In genomic region chr15:78875107-78875914, GRCh38 we compare ENCODE assay signal across 8 cellular contexts. TPM values are rescaled to one million over a fixed set of nuclear protein-coding genes. Genes with fewer than 3 reads are reported as not detected.
A peak's percentile ranks its signal among the peaks of the same experiment; 100 is the strongest.
DNase-seq lines count a peak whose midpoint lies in the region; ATAC-seq and TF ChIP-seq lines count a peak whose summit lies in the region.

No MANE protein-coding gene starts in this region.

- H3K4ac ChIP-seq in H9 (ENCODE audit: low read depth, low read length) = no peak overlapping the region

- WGBS in H9 (ENCODE audit: extremely low coverage, insufficient read length, low lambda C conversion rate) = 100% methylated on average over 2 of the region's 22 CpGs

- no peak overlapping the region for H4K8ac ChIP-seq in H9 (replicated peaks; ENCODE audit: insufficient read length, low read depth, low read length)

- peak overlapping the region; percentile 99 to 100 for H3K4me3 Mint-ChIP-seq in H9

- H2BK15ac ChIP-seq in H9 (ENCODE audit: low read depth, low read length) = no peak overlapping the region

- H2AFZ ChIP-seq in H9 (ENCODE audit: low read length) = no peak overlapping the region
- no peak overlapping the region for H2AFZ ChIP-seq in SU-DHL-6 (ENCODE audit: low read depth, low read length, severe bottlenecking)

- H3K27me3 Mint-ChIP-seq in H9 (ENCODE audit: low read depth) = no peaks in the 10 kb centered on the region; the same call in 1 of the 2 replicates

- H3K4me1 ChIP-seq in H9 (ENCODE audit: insufficient read depth, low read length) (no peaks in the 10 kb centered on the region), skeletal muscle satellite cell (ENCODE audit: control insufficient read depth, insufficient read depth, low read length) (peaks cover 51% of the 10 kb centered on the region)

- no peak overlapping the region for H3K14ac ChIP-seq in H9 (ENCODE audit: insufficient read depth, low read length)

- peaks cover 24% of the 10 kb centered on the region for H3F3A ChIP-seq in SU-DHL-6 (ENCODE audit: insufficient read depth)

- H3K4me2 ChIP-seq in H9 (ENCODE audit: insufficient read depth, insufficient read length, low read length) (peak overlapping the region; percentile 44), SU-DHL-6 (ENCODE audit: low read depth, low read length, poor library complexity, severe bottlenecking) (peak overlapping the region; percentile 81), skeletal muscle satellite cell (ENCODE audit: low read length) (peak overlapping the region; percentile 97)

- no peak overlapping the region for H2AK5ac ChIP-seq in H9 (ENCODE audit: insufficient read length, low read length)

- H3K36me3 Mint-ChIP-seq in H9 (ENCODE audit: insufficient read depth in 1 of 3, low read depth in 3 of 3) = peaks cover 10 to 30% (median 15%) of the 10 kb centered on the region in 3 experiments; a peak in 6 of 7 replicates

- H3K9me3 Mint-ChIP-seq in H9 = peaks cover 3 to 5% of the 10 kb centered on the region in 2 experiments; a peak in 3 of 5 replicates

- H3K79me2 ChIP-seq in H9 (ENCODE audit: insufficient read depth, low read length) (peaks cover 62% of the 10 kb centered on the region), SU-DHL-6 (ENCODE audit: insufficient read depth, low read length) (peaks cover 74% of the 10 kb centered on the region)

- no peak overlapping the region for H3K56ac ChIP-seq in H9 (ENCODE audit: insufficient read length, low read depth, low read length)

- H2BK12ac ChIP-seq in H9 (ENCODE audit: insufficient read length, low read depth, low read length) = no peak overlapping the region

- H4K20me1 ChIP-seq in H9 (ENCODE audit: control insufficient read depth, insufficient read depth, insufficient read length) = no peaks in the 10 kb centered on the region
- H4K20me1 ChIP-seq in SU-DHL-6 (ENCODE audit: low read depth, low read length) = peaks cover 44% of the 10 kb centered on the region

- no peak overlapping the region for H2BK5ac ChIP-seq in H9 (ENCODE audit: insufficient read length, low read length)

- H3K9me3 ChIP-seq in H9 (ENCODE audit: control insufficient read depth, low read depth, low read length) (no peaks in the 10 kb centered on the region), SU-DHL-6 (ENCODE audit: insufficient read depth, low read length) (no peaks in the 10 kb centered on the region), skeletal muscle satellite cell (replicated peaks; ENCODE audit: low read length) (no peaks in the 10 kb centered on the region)

- TF ChIP-seq CTCF in H9 (conservative IDR thresholded peaks at IDR 0.05) (no peak), SU-DHL-6 (IDR thresholded peaks at IDR 0.05; ENCODE audit: insufficient read depth, low read length, poor library complexity, severe bottlenecking) (no peak), fibroblast of pulmonary artery (IDR thresholded peaks at IDR 0.05; ENCODE audit: low read length, missing control alignments) (no peak)

- H3K4me3 ChIP-seq in SU-DHL-6 (ENCODE audit: insufficient read depth, low read length, poor library complexity, severe bottlenecking) = peak overlapping the region; percentile 97
- peak overlapping the region; percentile 99 for H3K4me3 ChIP-seq in fibroblast of pulmonary artery (replicated peaks; ENCODE audit: low read depth, low read length)
- H3K4me3 ChIP-seq in skeletal muscle satellite cell (ENCODE audit: low read length) = peak overlapping the region; percentile 97

- H3K23me2 ChIP-seq in H9 (ENCODE audit: insufficient read length, low read depth, low read length, poor library complexity, severe bottlenecking) = peaks cover 6% of the 10 kb centered on the region

- H3K27me3 ChIP-seq in H9 (ENCODE audit: insufficient read depth, low read length) (no peaks in the 10 kb centered on the region), SU-DHL-6 (ENCODE audit: low read length) (no peaks in the 10 kb centered on the region), skeletal muscle satellite cell (ENCODE audit: control insufficient read depth, insufficient read depth, low read length) (no peaks in the 10 kb centered on the region)

- H3K9ac ChIP-seq in H9 (ENCODE audit: extremely low read depth, insufficient read length, low read length) (peak overlapping the region; percentile 33), SU-DHL-6 (ENCODE audit: low read length) (peak overlapping the region; percentile 98), skeletal muscle satellite cell (ENCODE audit: low read depth, low read length) (peak overlapping the region; percentile 100)

- no peak overlapping the region for H3K18ac ChIP-seq in H9 (ENCODE audit: insufficient read length, low read depth, low read length)

- ATAC-seq in GM18870 (IDR thresholded peaks at IDR 0.05; ENCODE audit: unreplicated experiment) = no peak

- no peak overlapping the region for H3K27ac ChIP-seq in H9 (ENCODE audit: insufficient read length, low read depth, low read length)
- peak overlapping the region; percentile 93 for H3K27ac ChIP-seq in SU-DHL-6 (ENCODE audit: low read depth, low read length)

- H3K36me3 ChIP-seq in SU-DHL-6 (ENCODE audit: low read length) (peaks cover 14% of the 10 kb centered on the region; the same call in 1 of the 2 replicates), skeletal muscle satellite cell (ENCODE audit: insufficient read depth, low read length) (peaks cover 3% of the 10 kb centered on the region)

- H3K27ac Mint-ChIP-seq in H9 = peak overlapping the region; percentile 86 to 100 (median 100); a peak in 5 of 7 replicates

- H3K4me1 Mint-ChIP-seq in H9 = peaks cover 41 to 57% of the 10 kb centered on the region in 2 experiments

- no peak overlapping the region for H2BK120ac ChIP-seq in H9 (ENCODE audit: low read depth, low read length, poor library complexity, severe bottlenecking)

- H2BK20ac ChIP-seq in H9 (ENCODE audit: low read depth, low read length, poor library complexity, severe bottlenecking) = no peak overlapping the region

- H3K79me1 ChIP-seq in H9 (ENCODE audit: insufficient read depth, low read depth, low read length, poor library complexity, severe bottlenecking) = no peaks in the 10 kb centered on the region

- H3K23ac ChIP-seq in H9 (ENCODE audit: insufficient read length, low read depth, low read length) = no peak overlapping the region

- H3T11ph ChIP-seq in H9 (ENCODE audit: low read length) = no peak overlapping the region

- no peak overlapping the region for H4K91ac ChIP-seq in H9 (ENCODE audit: insufficient read length, low read depth, low read length)

- no peak for DNase-seq in H9
- peak; percentile 14 for DNase-seq in fibroblast of pulmonary artery (ENCODE audit: low read depth)
- DNase-seq in hepatic stellate cell (ENCODE audit: low spot score) = no peak
- no peak for DNase-seq in stimulated activated naive CD4-positive, alpha-beta T cell treated with Interleukin-2 at 50 U/mL for 16 hours (lab: John Stamatoyannopoulos, UW)
- no peak for DNase-seq in AG20443 (ENCODE audit: low spot score)

- H3K9me2 ChIP-seq in SU-DHL-6 (replicated peaks; ENCODE audit: insufficient read depth, low read length) = no peaks in the 10 kb centered on the region

- H4K5ac ChIP-seq in H9 (ENCODE audit: insufficient read length, low read depth, low read length) = no peak overlapping the region

RNA-seq across cellular contexts. Expression of gene MORF4L1, which starts 2.6 kb away (rescaled TPM):
- total RNA-seq in H9 (2021) = 544 and 553 TPM in 2 replicates
- 234 and 284 TPM in 2 replicates for total RNA-seq in skeletal muscle satellite cell (2012; rRNA removed)

Comparison
In these comparisons a context has a peak if more than half of its experiments do, and no peak if none do; other contexts are left out.
1. H3K4me2 ChIP-seq: peak in every context shown above with its lines; median percentile 97 in skeletal muscle satellite cell; 81 in SU-DHL-6; 44 in H9.
2. H3K9ac ChIP-seq: peak in every context shown above with its lines; median percentile 100 in skeletal muscle satellite cell; 98 in SU-DHL-6; 33 in H9.